ENCODE assay signal across 21 cellular contexts in the genomic region with DNA sequence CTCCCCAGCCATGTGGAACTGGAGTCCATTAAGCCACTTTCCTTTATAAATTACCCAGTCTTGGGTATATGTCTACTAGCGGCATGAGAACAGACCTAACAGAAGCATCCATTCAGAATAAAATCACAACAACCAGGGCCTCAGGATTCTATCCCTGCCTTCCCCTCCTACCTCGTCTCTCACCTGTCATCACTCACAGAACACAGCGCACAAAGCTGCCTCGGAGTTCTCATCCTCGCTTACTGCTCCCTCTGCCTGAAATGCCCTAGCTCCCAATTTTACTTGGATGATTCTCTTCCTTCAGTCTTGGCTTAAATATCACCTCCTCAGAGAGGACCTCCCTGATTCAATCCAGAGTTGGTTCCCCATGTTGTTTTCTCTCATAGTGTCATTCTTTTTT.
DNase-seq lines count a peak whose midpoint lies in the region; ATAC-seq and TF ChIP-seq lines count a peak whose summit lies in the region.
"Had no signal": no experiment of that assay in that cellular context is flagged by ENCODE, and none has a peak within 500 bp of the region (broad histone marks: within the 10 kb centered on the region; RNA-seq: fewer than 3 reads in every experiment).

No MANE protein-coding gene starts in this region.

- peaks cover 51% of the 10 kb centered on the region for H3K4me1 Mint-ChIP-seq in activated CD8-positive, alpha-beta T cell treated with anti-CD3 and anti-CD28 coated beads for 36 hours (ENCODE audit: low read depth)
- peaks cover 16% of the 10 kb centered on the region for H3K4me1 Mint-ChIP-seq in activated CD8-positive, alpha-beta T cell treated with anti-CD3 and anti-CD28 coated beads, Interleukin-2, amount 10 ng/mL, durations not matched to agents 7 days and 5 days (ENCODE audit: low read depth)
- H3K4me1 Mint-ChIP-seq in stimulated activated naive CD8-positive, alpha-beta T cell treated with anti-CD3 and anti-CD28 coated beads, Interleukin-15, Interleukin-2, amounts not matched to agents 100 ng/mL and 50 ng/mL, for 24 hours (ENCODE audit: low read depth) = peaks cover 34% of the 10 kb centered on the region
- peaks cover 7 to 26% of the 10 kb centered on the region in 2 donors for H3K4me1 Mint-ChIP-seq in stimulated activated naive B cell treated with anti-CD40 and anti-IgM and Interleukin-4, amounts not matched to agents 10 μg/mL and 1 μg/mL and 100 μg/mL, for 72 hours
- peaks cover 23% of the 10 kb centered on the region for H3K4me1 Mint-ChIP-seq in type B pancreatic cell (ENCODE audit: unreplicated experiment)

- no peaks in the 10 kb centered on the region for H3K27me3 Mint-ChIP-seq in activated CD8-positive, alpha-beta T cell treated with anti-CD3 and anti-CD28 coated beads for 36 hours
- H3K27me3 Mint-ChIP-seq in activated CD8-positive, alpha-beta T cell treated with anti-CD3 and anti-CD28 coated beads, Interleukin-2, amount 10 ng/mL, durations not matched to agents 7 days and 5 days (ENCODE audit: low read depth) = no peaks in the 10 kb centered on the region
- no peaks in the 10 kb centered on the region for H3K27me3 Mint-ChIP-seq in stimulated activated naive CD8-positive, alpha-beta T cell treated with anti-CD3 and anti-CD28 coated beads, Interleukin-15, Interleukin-2, amounts not matched to agents 100 ng/mL and 50 ng/mL, for 24 hours
- no peaks in the 10 kb centered on the region for H3K27me3 Mint-ChIP-seq in stimulated activated naive B cell treated with anti-CD40 and anti-IgM and Interleukin-4, amounts not matched to agents 10 μg/mL and 1 μg/mL and 100 μg/mL, for 72 hours
- no peaks in the 10 kb centered on the region for H3K27me3 Mint-ChIP-seq in type B pancreatic cell

- intact Hi-C loops in activated CD8-positive, alpha-beta T cell treated with anti-CD3 and anti-CD28 coated beads for 36 hours (cut with micrococcal nuclease) = loop anchor here (10.0 kb wide), 2 partner anchors 220 to 310 kb away; no protein-coding TSS in a partner anchor
- intact Hi-C loops in left ventricle myocardium superior (cut with micrococcal nuclease) = loop anchor here (10.0 kb wide), 2 partner anchors 50 to 310 kb away; no protein-coding TSS in a partner anchor

- no peak for DNase-seq in activated CD8-positive, alpha-beta T cell treated with anti-CD3 and anti-CD28 coated beads for 36 hours
- DNase-seq in activated CD8-positive, alpha-beta T cell treated with anti-CD3 and anti-CD28 coated beads, Interleukin-2, amount 10 ng/mL, durations not matched to agents 7 days and 5 days = no peak
- no peak for DNase-seq in stimulated activated naive CD8-positive, alpha-beta T cell treated with anti-CD3 and anti-CD28 coated beads, Interleukin-15, Interleukin-2, amounts not matched to agents 100 U/mL and 50 U/mL, for 24 hours
- no peak for DNase-seq in left ventricle myocardium superior
- no peak for DNase-seq in stimulated activated naive B cell treated with anti-CD40 and anti-IgM and Interleukin-4, amounts not matched to agents 10 μg/mL and 1 μg/mL and 100 μg/mL, for 72 hours
- DNase-seq in type B pancreatic cell (ENCODE audit: extremely low spot score, unreplicated experiment) = no peak
- DNase-seq in DMS 273 (lab: John Stamatoyannopoulos, UW; ENCODE audit: unreplicated experiment) = no peak
- DNase-seq: activated CD8-positive, alpha-beta memory T cell treated with anti-CD3 and anti-CD28 coated beads for 24 hours; anterior cingulate cortex; effector CD8-positive, alpha-beta T cell; EL; GOT3; mesendoderm; NCI-H1092 treated with DMSO at 0.1 percent for 48 hours; NCI-H1694 treated with DMSO at 0.1 percent for 48 hours; NCI-H446 treated with DMSO at 0.1 percent for 48 hours; NCI-H774; stimulated activated CD4-positive, alpha-beta T cell treated with anti-CD3 and anti-CD28 coated beads, Interleukin-1b, Interleukin-23, amount 100 ng/mL, for 48 hours had no signal

- peak overlapping the region; percentile 59 for H3K27ac Mint-ChIP-seq in activated CD8-positive, alpha-beta T cell treated with anti-CD3 and anti-CD28 coated beads for 36 hours
- no peak overlapping the region for H3K27ac Mint-ChIP-seq in activated CD8-positive, alpha-beta T cell treated with anti-CD3 and anti-CD28 coated beads, Interleukin-2, amount 10 ng/mL, durations not matched to agents 7 days and 5 days
- H3K27ac Mint-ChIP-seq in stimulated activated naive CD8-positive, alpha-beta T cell treated with anti-CD3 and anti-CD28 coated beads, Interleukin-15, Interleukin-2, amounts not matched to agents 100 ng/mL and 50 ng/mL, for 24 hours = peak overlapping the region; percentile 17
- H3K27ac Mint-ChIP-seq in stimulated activated naive B cell treated with anti-CD40 and anti-IgM and Interleukin-4, amounts not matched to agents 10 μg/mL and 1 μg/mL and 100 μg/mL, for 72 hours = peak overlapping the region; percentile 37
- no peak overlapping the region for H3K27ac Mint-ChIP-seq in type B pancreatic cell

- H3K9me3 Mint-ChIP-seq in activated CD8-positive, alpha-beta T cell treated with anti-CD3 and anti-CD28 coated beads for 36 hours = no peaks in the 10 kb centered on the region
- no peaks in the 10 kb centered on the region for H3K9me3 Mint-ChIP-seq in activated CD8-positive, alpha-beta T cell treated with anti-CD3 and anti-CD28 coated beads, Interleukin-2, amount 10 ng/mL, durations not matched to agents 7 days and 5 days (ENCODE audit: insufficient read depth)
- no peaks in the 10 kb centered on the region for H3K9me3 Mint-ChIP-seq in stimulated activated naive CD8-positive, alpha-beta T cell treated with anti-CD3 and anti-CD28 coated beads, Interleukin-15, Interleukin-2, amounts not matched to agents 100 ng/mL and 50 ng/mL, for 24 hours
- no peaks in the 10 kb centered on the region for H3K9me3 Mint-ChIP-seq in stimulated activated naive B cell treated with anti-CD40 and anti-IgM and Interleukin-4, amounts not matched to agents 10 μg/mL and 1 μg/mL and 100 μg/mL, for 72 hours
- no peaks in the 10 kb centered on the region for H3K9me3 Mint-ChIP-seq in type B pancreatic cell

- H3K36me3 Mint-ChIP-seq in activated CD8-positive, alpha-beta T cell treated with anti-CD3 and anti-CD28 coated beads for 36 hours (ENCODE audit: low read depth) = peaks cover 15% of the 10 kb centered on the region
- H3K36me3 Mint-ChIP-seq in activated CD8-positive, alpha-beta T cell treated with anti-CD3 and anti-CD28 coated beads, Interleukin-2, amount 10 ng/mL, durations not matched to agents 7 days and 5 days (ENCODE audit: low read depth) = peaks cover 11% of the 10 kb centered on the region
- H3K36me3 Mint-ChIP-seq in stimulated activated naive CD8-positive, alpha-beta T cell treated with anti-CD3 and anti-CD28 coated beads, Interleukin-15, Interleukin-2, amounts not matched to agents 100 ng/mL and 50 ng/mL, for 24 hours (ENCODE audit: low read depth) = peaks cover 20% of the 10 kb centered on the region
- H3K36me3 Mint-ChIP-seq in stimulated activated naive B cell treated with anti-CD40 and anti-IgM and Interleukin-4, amounts not matched to agents 10 μg/mL and 1 μg/mL and 100 μg/mL, for 72 hours = peaks cover 5 to 21% of the 10 kb centered on the region in 2 donors
- peaks cover 20% of the 10 kb centered on the region for H3K36me3 Mint-ChIP-seq in type B pancreatic cell

- no peak for ATAC-seq in activated CD8-positive, alpha-beta T cell treated with anti-CD3 and anti-CD28 coated beads for 36 hours
- ATAC-seq in activated CD8-positive, alpha-beta T cell treated with anti-CD3 and anti-CD28 coated beads, Interleukin-2, amount 10 ng/mL, durations not matched to agents 7 days and 5 days = no peak
- no peak for ATAC-seq in stimulated activated naive CD8-positive, alpha-beta T cell treated with anti-CD3 and anti-CD28 coated beads, Interleukin-15, Interleukin-2, amounts not matched to agents 100 U/mL and 50 U/mL, for 24 hours
- peak; percentile 16 for ATAC-seq in left ventricle myocardium superior
- no peak for ATAC-seq in stimulated activated naive B cell treated with anti-CD40 and anti-IgM and Interleukin-4, amounts not matched to agents 10 μg/mL and 1 μg/mL and 100 μg/mL, for 72 hours (replicated peaks)
- ATAC-seq: A549, left lobe of liver had no signal

- no peak overlapping the region for H3K4me3 Mint-ChIP-seq in activated CD8-positive, alpha-beta T cell treated with anti-CD3 and anti-CD28 coated beads for 36 hours
- no peak overlapping the region for H3K4me3 Mint-ChIP-seq in activated CD8-positive, alpha-beta T cell treated with anti-CD3 and anti-CD28 coated beads, Interleukin-2, amount 10 ng/mL, durations not matched to agents 7 days and 5 days
- no peak overlapping the region for H3K4me3 Mint-ChIP-seq in stimulated activated naive CD8-positive, alpha-beta T cell treated with anti-CD3 and anti-CD28 coated beads, Interleukin-15, Interleukin-2, amounts not matched to agents 100 ng/mL and 50 ng/mL, for 24 hours
- no peak overlapping the region for H3K4me3 Mint-ChIP-seq in stimulated activated naive B cell treated with anti-CD40 and anti-IgM and Interleukin-4, amounts not matched to agents 10 μg/mL and 1 μg/mL and 100 μg/mL, for 72 hours
- H3K4me3 Mint-ChIP-seq in type B pancreatic cell = no peak overlapping the region

- TF ChIP-seq CTCF in activated CD8-positive, alpha-beta T cell treated with anti-CD3 and anti-CD28 coated beads for 36 hours (IDR thresholded peaks at IDR 0.05) = no peak
- no peak for TF ChIP-seq CTCF in type B pancreatic cell (conservative IDR thresholded peaks at IDR 0.05)

- POLR2A ChIA-PET in activated CD8-positive, alpha-beta T cell treated with anti-CD3 and anti-CD28 coated beads for 36 hours (lab: Charles Lee) = no interaction called here
- POLR2A ChIA-PET in activated CD8-positive, alpha-beta T cell treated with anti-CD3 and anti-CD28 coated beads, Interleukin-2, amount 10 ng/mL, durations not matched to agents 7 days and 5 days (lab: Charles Lee) = interaction anchor here (0.6 kb wide), 1 partner anchor 248 kb away, joined by 3 read pairs; no protein-coding TSS in a partner anchor

- CTCF ChIA-PET in activated CD8-positive, alpha-beta T cell treated with anti-CD3 and anti-CD28 coated beads for 36 hours (lab: Charles Lee) = interaction anchor here (6.1 to 6.7 kb wide), 2 partner anchors 12 to 75 kb away, joined by 51 to 133 read pairs; no protein-coding TSS in a partner anchor
- CTCF ChIA-PET in activated CD8-positive, alpha-beta T cell treated with anti-CD3 and anti-CD28 coated beads, Interleukin-2, amount 10 ng/mL, durations not matched to agents 7 days and 5 days (lab: Charles Lee) = interaction anchor here (6.8 to 7.6 kb wide), 3 partner anchors 12 to 76 kb away, joined by 38 to 128 read pairs (median 84); no protein-coding TSS in a partner anchor

Comparison
In these comparisons a context has a peak if more than half of its experiments do, and no peak if none do; other contexts are left out.
1. H3K27ac Mint-ChIP-seq: peak in activated CD8-positive, alpha-beta T cell treated with anti-CD3 and anti-CD28 coated beads for 36 hours (single experiment), stimulated activated naive CD8-positive, alpha-beta T cell treated with anti-CD3 and anti-CD28 coated beads, Interleukin-15, Interleukin-2, amounts not matched to agents 100 ng/mL and 50 ng/mL, for 24 hours (single experiment) and stimulated activated naive B cell treated with anti-CD40 and anti-IgM and Interleukin-4, amounts not matched to agents 10 μg/mL and 1 μg/mL and 100 μg/mL, for 72 hours (single experiment); none in activated CD8-positive, alpha-beta T cell treated with anti-CD3 and anti-CD28 coated beads, Interleukin-2, amount 10 ng/mL, durations not matched to agents 7 days and 5 days (single experiment) and type B pancreatic cell (single experiment).